30 cellular contexts compared by ENCODE assay signal in genomic region chr2:127413200-127413599, GRCh38. TPM values are rescaled to one million over a fixed set of nuclear protein-coding genes. Genes with fewer than 3 reads are reported as not detected.
DNase-seq lines count a peak whose midpoint lies in the region; TF ChIP-seq lines count a peak whose summit lies in the region.
"Had no signal": no experiment of that assay in that cellular context is flagged by ENCODE, and none has a peak within 500 bp of the region (broad histone marks: within the 10 kb centered on the region; RNA-seq: fewer than 3 reads in every experiment).

No MANE protein-coding gene starts in this region.

- H3K79me2 ChIP-seq in PC-9 (ENCODE audit: low read depth): no peaks in the 10 kb centered on the region

- H3K27me3 Mint-ChIP-seq in CD14-positive monocyte (ENCODE audit: low read depth in 3 of 3): peaks cover 6 to 23% (median 20%) of the 10 kb centered on the region in 3 donors
- peaks cover 12% of the 10 kb centered on the region for H3K27me3 Mint-ChIP-seq in endothelial cell (ENCODE audit: unreplicated experiment)
- H3K27me3 Mint-ChIP-seq: activated B cell treated with CpG ODN at 0.5 μM for 24 hours; CD4-positive, alpha-beta memory T cell; naive B cell; T-cell had no signal

- peak overlapping the region; percentile 35 for H3K4me2 ChIP-seq in PC-9

- H3K36me3 Mint-ChIP-seq in CD14-positive monocyte (peaks cover 0 to 1% of the 10 kb centered on the region in 2 donors), endothelial cell (ENCODE audit: low read depth, unreplicated experiment) (no peaks in the 10 kb centered on the region)
- H3K36me3 Mint-ChIP-seq: CD4-positive, alpha-beta memory T cell; T-cell had no signal

- H3K27ac ChIP-seq in PC-9 (peak overlapping the region; percentile 76), tibial artery (peak overlapping the region; percentile 46 to 98)
- H3K27ac ChIP-seq: left ventricle myocardium inferior, vagina had no signal

- CTCF ChIA-PET in PC-9 (lab: Charles Lee): interaction anchor here (0.6 to 1.5 kb wide), 2 partner anchors 24 to 222 kb away, joined by 5 read pairs; no protein-coding TSS in a partner anchor

- BruUV-seq in PC-9 (replicated peaks; lab: Mats Ljungman, UMichigan): TSS peak; percentile 48

- H3K27ac Mint-ChIP-seq in CD14-positive monocyte: peak overlapping the region; percentile 71 to 100 (median 94)
- H3K27ac Mint-ChIP-seq in endothelial cell (ENCODE audit: unreplicated experiment): peak overlapping the region; percentile 43
- H3K27ac Mint-ChIP-seq: activated B cell treated with CpG ODN at 0.5 μM for 24 hours; activated T-cell treated with anti-CD3 and anti-CD28 coated beads, Interleukin-2, amount 50 U/mL, for 24 hours; mesothelial cell of epicardium; progenitor cell of endocrine pancreas; T-cell had no signal

- TF ChIP-seq CTCF in CD14-positive monocyte (IDR thresholded peaks at IDR 0.05): no peak
- TF ChIP-seq CTCF in PC-9 (conservative IDR thresholded peaks at IDR 0.05): no peak
- no peak for TF ChIP-seq CTCF in endothelial cell (IDR thresholded peaks at IDR 0.05; ENCODE audit: unreplicated experiment)
- no peak for TF ChIP-seq CTCF in tibial artery (IDR thresholded peaks at IDR 0.05)

- peaks cover 75% of the 10 kb centered on the region for H3K4me1 ChIP-seq in PC-9 (replicated peaks; ENCODE audit: insufficient read depth)
- H3K4me1 ChIP-seq in tibial artery: peaks cover 0 to 79% (median 57%) of the 10 kb centered on the region in 4 donors

- peaks cover 59% of the 10 kb centered on the region for H3F3A ChIP-seq in PC-9 (ENCODE audit: insufficient read depth, low read depth)

- intact Hi-C loops in CD14-positive monocyte (cut with micrococcal nuclease) (loop anchor here in 1 of 2 donors (10.0 kb wide), 1 partner anchor 348 kb away; no protein-coding TSS in a partner anchor), PC-9 (cut with micrococcal nuclease; ENCODE audit: unreplicated experiment) (loop anchor here (5.0 to 10.0 kb wide), 2 partner anchors 88 to 186 kb away; no protein-coding TSS in a partner anchor), tibial artery (cut with DNase I; ENCODE audit: low total_unique reads) (no loop called here)

- H3K4me3 ChIP-seq in PC-9: no peak overlapping the region
- no peak overlapping the region for H3K4me3 ChIP-seq in tibial artery
- H3K4me3 ChIP-seq: GM12878, left ventricle myocardium inferior, thyroid gland, vagina had no signal

- no peaks in the 10 kb centered on the region for H3K27me3 ChIP-seq in PC-9 (ENCODE audit: insufficient read depth, low read depth)
- H3K27me3 ChIP-seq in tibial artery: no peaks in the 10 kb centered on the region
- H3K27me3 ChIP-seq: thyroid gland, vagina had no signal

- no peak overlapping the region for H2AFZ ChIP-seq in PC-9

- no peaks in the 10 kb centered on the region for H3K9me2 ChIP-seq in PC-9 (ENCODE audit: insufficient read depth)

- H3K9me3 ChIP-seq in PC-9 (ENCODE audit: insufficient read depth, low read depth) (no peaks in the 10 kb centered on the region), tibial artery (no peaks in the 10 kb centered on the region)
- H3K9me3 ChIP-seq: left ventricle myocardium inferior, thyroid gland, vagina had no signal

- DNase-seq in CD14-positive monocyte (ENCODE audit: low spot score) (no peak), PC-9 (no peak), endothelial cell (ENCODE audit: low spot score) (no peak), tibial artery (no peak), mucosa of gallbladder (ENCODE audit: low spot score) (no peak), NCI-H1436 (lab: John Stamatoyannopoulos, UW) (no peak), T-helper 9 cell (no peak)
- DNase-seq: activated B cell treated with CpG ODN at 0.5 μM for 24 hours; activated CD4-positive, alpha-beta T cell treated with anti-CD3 and anti-CD28 coated beads, Interleukin-2, amount 50 U/mL, for 1 hour; activated gamma-delta T cell; activated T-cell treated with anti-CD3 and anti-CD28 coated beads, Interleukin-2, amount 50 U/mL, for 24 hours; CD4-positive, alpha-beta memory T cell; H7; head of caudate nucleus; Kasumi-1; left ventricle myocardium inferior; naive B cell; NCI-H146; NCI-H226; NCI-H526 treated with DMSO at 0.1 percent for 48 hours; stimulated activated CD4-positive, alpha-beta T cell treated with anti-CD3 and anti-CD28 coated beads, Interleukin-12 subunit alpha, Interleukin-12 subunit beta, amount 100 ng/mL, for 4 hours; stimulated activated CD4-positive, alpha-beta T cell treated with anti-CD3 and anti-CD28 coated beads, Interleukin-2, amount 100 ng/mL, for 48 hours; T-cell; thyroid gland had no signal

- no peaks in the 10 kb centered on the region for H4K20me1 ChIP-seq in PC-9 (ENCODE audit: insufficient read depth)

- no peaks in the 10 kb centered on the region for H3K36me3 ChIP-seq in PC-9 (ENCODE audit: low read depth)
- no peaks in the 10 kb centered on the region for H3K36me3 ChIP-seq in tibial artery
- H3K36me3 ChIP-seq: left ventricle myocardium inferior, thyroid gland, vagina had no signal

- H3K4me1 Mint-ChIP-seq in CD14-positive monocyte: peaks cover 67% of the 10 kb centered on the region
- peaks cover 2% of the 10 kb centered on the region for H3K4me1 Mint-ChIP-seq in endothelial cell (ENCODE audit: unreplicated experiment)

- POLR2A ChIA-PET in PC-9 (lab: Charles Lee; ENCODE audit: unreplicated experiment): no interaction called here

- H3K9me3 Mint-ChIP-seq in CD14-positive monocyte (no peaks in the 10 kb centered on the region), endothelial cell (ENCODE audit: unreplicated experiment) (no peaks in the 10 kb centered on the region)
- H3K9me3 Mint-ChIP-seq: activated B cell treated with CpG ODN at 0.5 μM for 24 hours; activated T-cell treated with anti-CD3 and anti-CD28 coated beads, Interleukin-2, amount 50 U/mL, for 24 hours; T-cell had no signal

- H3K4me3 Mint-ChIP-seq in CD14-positive monocyte (peak overlapping the region in 1 of 2 donors; percentile 53), endothelial cell (ENCODE audit: unreplicated experiment) (no peak overlapping the region)
- H3K4me3 Mint-ChIP-seq: activated B cell treated with CpG ODN at 0.5 μM for 24 hours; activated T-cell treated with anti-CD3 and anti-CD28 coated beads, Interleukin-2, amount 50 U/mL, for 24 hours; mesothelial cell of epicardium; T-cell had no signal

RNA-seq across cellular contexts. Expression of gene PROC, which starts 5.0 kb away (rescaled TPM):
- not detected for polyA plus RNA-seq in CD14-positive monocyte
- 5.8 and 6.1 TPM in 2 replicates for total RNA-seq in PC-9 (2021)
- total RNA-seq in endothelial cell (ENCODE audit: unreplicated experiment): not detected
- total RNA-seq in mucosa of gallbladder: 3.3 TPM
- total RNA-seq: activated B cell treated with CpG ODN at 0.5 μM for 24 hours; cardiac septum; CD4-positive, alpha-beta memory T cell; GM12878; left ventricle myocardium inferior; sciatic nerve; thyroid gland; vagina had no signal
- polyA plus RNA-seq: CD4-positive, alpha-beta memory T cell; GM12878 had no signal

RNA-seq across cellular contexts. Expression of gene MAP3K2, which starts 25.4 kb away (rescaled TPM):
- polyA plus RNA-seq in CD14-positive monocyte: 10 to 100 TPM; 66.3 to 86.4 TPM
- 75.9 and 81.2 TPM in 2 replicates for total RNA-seq in PC-9 (2021)
- 27.3 TPM for total RNA-seq in endothelial cell (ENCODE audit: unreplicated experiment)
- 71.0 TPM for total RNA-seq in mucosa of gallbladder
